Comparison of ENCODE assay signal across 8 cellular contexts in the genomic region with DNA sequence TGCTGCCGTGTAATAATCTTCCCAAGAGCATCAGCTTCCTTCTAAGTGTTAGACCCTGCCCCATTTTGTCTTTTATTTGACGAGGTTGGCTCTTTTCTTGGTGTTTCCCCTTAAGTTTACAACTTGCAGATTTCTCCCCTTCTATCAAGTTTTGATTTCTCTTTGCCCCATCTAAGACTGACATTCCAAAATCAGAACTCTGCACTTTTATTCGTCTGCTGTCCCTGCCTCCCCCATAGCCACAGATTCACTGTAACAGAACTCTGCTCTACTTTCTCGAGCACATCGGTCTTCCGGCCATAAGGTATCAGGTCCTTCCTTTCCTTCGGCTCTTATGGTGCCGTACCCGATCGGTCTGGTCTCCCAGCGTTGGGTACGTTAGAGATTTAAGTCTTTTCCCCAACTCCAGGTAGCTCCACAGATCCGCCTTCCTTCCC. TPM values are rescaled to one million over a fixed set of nuclear protein-coding genes. Genes with fewer than 3 reads are reported as not detected.
DNase-seq lines count a peak whose midpoint lies in the region; ATAC-seq and TF ChIP-seq lines count a peak whose summit lies in the region.

No MANE protein-coding gene starts in this region.

- H3K18ac ChIP-seq in trophoblast cell (ENCODE audit: low read length) = peak overlapping the region; percentile 99

- H4K12ac ChIP-seq in trophoblast cell (ENCODE audit: low read depth, low read length) = peak overlapping the region; percentile 98

- no peak overlapping the region for H2AK5ac ChIP-seq in trophoblast cell (ENCODE audit: low read length)

- peak overlapping the region; percentile 1 for H3K9ac ChIP-seq in trophoblast cell (ENCODE audit: low read length)

- H3K4me1 ChIP-seq in trophoblast cell (ENCODE audit: control insufficient read depth in 1 of 2, insufficient read depth in 2 of 2, low read length in 2 of 2) = peaks cover 0 to 1% of the 10 kb centered on the region in 2 experiments

- peak overlapping the region; percentile 100 for H3K14ac ChIP-seq in trophoblast cell (ENCODE audit: low read length)

- peak overlapping the region; percentile 99 for H2AFZ ChIP-seq in trophoblast cell (ENCODE audit: insufficient read depth, low read length, poor library complexity)

- no peaks in the 10 kb centered on the region for H3K9me3 ChIP-seq in trophoblast cell (ENCODE audit: insufficient read depth, low read depth, low read length)

- peak overlapping the region; percentile 99 for H4K8ac ChIP-seq in trophoblast cell (ENCODE audit: low read depth, low read length)

- peaks cover 5% of the 10 kb centered on the region for H3K79me2 ChIP-seq in trophoblast cell (ENCODE audit: control insufficient read depth, insufficient read depth, low read length, poor library complexity)

- H4K91ac ChIP-seq in trophoblast cell (ENCODE audit: low read depth, low read length) = peak overlapping the region; percentile 97

- H2BK5ac ChIP-seq in trophoblast cell (ENCODE audit: low read depth, low read length, poor library complexity) = peak overlapping the region; percentile 99

- no peak overlapping the region for H3K23ac ChIP-seq in trophoblast cell (ENCODE audit: low read length)

- H3K27ac ChIP-seq in trophoblast cell (ENCODE audit: low read depth, low read length) = peak overlapping the region; percentile 95

- H2BK12ac ChIP-seq in trophoblast cell (ENCODE audit: low read length) = no peak overlapping the region

- TF ChIP-seq CTCF in WI38 (IDR thresholded peaks at IDR 0.05; ENCODE audit: low read depth, low read length) (no peak), foreskin fibroblast (IDR thresholded peaks at IDR 0.05; ENCODE audit: low read depth, low read length) (no peak)

- no peaks in the 10 kb centered on the region for H3K36me3 ChIP-seq in trophoblast cell (ENCODE audit: control insufficient read depth in 1 of 2, insufficient read depth in 2 of 2, low read length in 2 of 2)

- peak; percentile 20 for DNase-seq in NOMO-1 treated with DMSO at 0.1 percent for 48 hours (lab: John Stamatoyannopoulos, UW; ENCODE audit: unreplicated experiment)
- no peak for DNase-seq in NOMO-1 treated with dmso at 0.1 percent for 144 hours (lab: John Stamatoyannopoulos, UW; ENCODE audit: unreplicated experiment)
- DNase-seq in foreskin fibroblast = no peak
- DNase-seq in trophoblast cell = peak in 1 of 2 donors; percentile 29
- no peak for DNase-seq in stimulated activated naive CD4-positive, alpha-beta T cell treated with Interleukin-2 at 50 U/mL for 16 hours (lab: John Stamatoyannopoulos, UW)
- DNase-seq in NCI-H345 treated with DMSO at 0.1 percent for 48 hours (lab: John Stamatoyannopoulos, UW; ENCODE audit: unreplicated experiment) = no peak

- H3K27me3 ChIP-seq in trophoblast cell (ENCODE audit: insufficient read depth, low read length) = no peaks in the 10 kb centered on the region

- no CpG with 5 or more reads among the region's 13 CpGs for WGBS in trophoblast cell (ENCODE audit: extremely low coverage, insufficient coverage, insufficient read length)

- H2BK120ac ChIP-seq in trophoblast cell (ENCODE audit: insufficient read depth, low read length, poor library complexity) = peak overlapping the region; percentile 97

- peak overlapping the region; percentile 40 for H3K4me2 ChIP-seq in trophoblast cell (ENCODE audit: low read length)

- H3K4me3 ChIP-seq in WI38 (ENCODE audit: low read depth, low read length) (peak overlapping the region; percentile 90), foreskin fibroblast (ENCODE audit: low read depth in 1 of 2, low read length in 2 of 2) (peak overlapping the region; percentile 80 to 90), trophoblast cell (ENCODE audit: low read depth, low read length) (peak overlapping the region; percentile 98)

- peaks cover 10% of the 10 kb centered on the region for H3K79me1 ChIP-seq in trophoblast cell (ENCODE audit: low read length)

- peak overlapping the region; percentile 93 for H3K4ac ChIP-seq in trophoblast cell (ENCODE audit: low read depth, low read length)

- ATAC-seq in HG03039 (IDR thresholded peaks at IDR 0.05; ENCODE audit: unreplicated experiment) = peak; percentile 7

RNA-seq across cellular contexts. Expression of a gene that starts 0.6 kb away (rescaled TPM):
- polyA plus RNA-seq in trophoblast cell (2013) = 15.3 and 15.8 TPM in 2 replicates

RNA-seq across cellular contexts. Expression of a gene that starts 49.1 kb away (rescaled TPM):
- 6.8 and 7.3 TPM in 2 replicates for polyA plus RNA-seq in trophoblast cell (2013)
